9 cellular contexts compared by ENCODE assay signal in the genomic region with DNA sequence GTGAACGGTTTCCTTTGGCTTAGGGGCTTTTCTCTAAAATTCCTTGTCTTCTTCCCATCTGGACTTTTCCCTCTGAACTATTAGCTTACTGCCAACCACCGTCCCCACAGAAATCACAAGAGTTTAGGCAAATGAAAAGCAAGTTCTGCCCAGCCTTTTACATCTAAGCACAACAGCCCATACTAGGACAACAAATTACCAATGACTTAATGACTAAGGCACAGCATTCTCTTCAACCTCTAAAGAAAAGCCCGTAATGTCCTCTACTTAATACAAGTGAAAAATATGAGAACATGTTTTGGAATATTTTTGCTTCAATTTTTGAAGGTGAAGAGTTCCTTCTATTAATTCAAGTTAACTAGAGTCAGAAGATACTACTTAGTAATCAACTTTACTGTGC. TPM values are rescaled to one million over a fixed set of nuclear protein-coding genes. Genes with fewer than 3 reads are reported as not detected.
DNase-seq lines count a peak whose midpoint lies in the region; ATAC-seq, FAIRE-seq and TF ChIP-seq lines count a peak whose summit lies in the region.
"Had no signal": no experiment of that assay in that cellular context is flagged by ENCODE, and none has a peak within 500 bp of the region (broad histone marks: within the 10 kb centered on the region; RNA-seq: fewer than 3 reads in every experiment).

No MANE protein-coding gene starts in this region.

- ATAC-seq in GM19467 (IDR thresholded peaks at IDR 0.05; ENCODE audit: unreplicated experiment) (no peak), HG03139 (IDR thresholded peaks at IDR 0.05; ENCODE audit: unreplicated experiment) (no peak)

- FAIRE-seq in keratinocyte (lab: Jason Lieb, UNC): no peak

- H3K4me3 Mint-ChIP-seq in activated CD4-positive, alpha-beta T cell treated with anti-CD3 and anti-CD28 coated beads, Interleukin-2, amount 10 ng/mL, durations not matched to agents 7 days and 5 days: peak overlapping the region; percentile 96
- H3K4me3 Mint-ChIP-seq in activated naive CD8-positive, alpha-beta T cell treated with anti-CD3 and anti-CD28 coated beads for 36 hours: peak overlapping the region; percentile 97

- H3K27ac Mint-ChIP-seq in activated CD4-positive, alpha-beta T cell treated with anti-CD3 and anti-CD28 coated beads, Interleukin-2, amount 10 ng/mL, durations not matched to agents 7 days and 5 days: peak overlapping the region; percentile 98
- H3K27ac Mint-ChIP-seq in activated naive CD8-positive, alpha-beta T cell treated with anti-CD3 and anti-CD28 coated beads for 36 hours: peak overlapping the region; percentile 98

- TF ChIP-seq CTCF in keratinocyte (optimal IDR thresholded peaks at IDR 0.05 in 1 of 3, IDR thresholded peaks at IDR 0.05 in 1 of 3, conservative IDR thresholded peaks at IDR 0.05 in 1 of 3; ENCODE audit: extremely low read depth in 1 of 3, insufficient read depth in 2 of 3, low read length in 3 of 3) (no peak), testis (IDR thresholded peaks at IDR 0.05) (no peak)

- H3K27ac ChIP-seq in keratinocyte (ENCODE audit: control insufficient read depth, insufficient read depth, low read length) (peak overlapping the region; percentile 95), testis (peak overlapping the region; percentile 96 to 98)

- DNase-seq in activated CD4-positive, alpha-beta T cell treated with anti-CD3 and anti-CD28 coated beads, Interleukin-2, amount 10 ng/mL, durations not matched to agents 7 days and 5 days: no peak
- DNase-seq in activated CD4-positive, alpha-beta T cell treated with anti-CD3 and anti-CD28 coated beads, Interleukin-2, amount 50 U/mL, for 1 hour: no peak
- no peak for DNase-seq in activated naive CD8-positive, alpha-beta T cell treated with anti-CD3 and anti-CD28 coated beads for 36 hours
- DNase-seq in keratinocyte (ENCODE audit: low read depth, low spot score): no peak
- no peak for DNase-seq in testis
- DNase-seq in amniotic stem cell (lab: John Stamatoyannopoulos, UW): no peak
- DNase-seq: COR-L47 had no signal

- H3K4me1 ChIP-seq in keratinocyte (ENCODE audit: control insufficient read depth, extremely low read depth, insufficient read depth, low read length): peaks cover 22% of the 10 kb centered on the region
- H3K4me1 ChIP-seq in testis: peaks cover 26% of the 10 kb centered on the region

- H3K27me3 Mint-ChIP-seq in activated CD4-positive, alpha-beta T cell treated with anti-CD3 and anti-CD28 coated beads, Interleukin-2, amount 10 ng/mL, durations not matched to agents 7 days and 5 days: no peaks in the 10 kb centered on the region
- no peaks in the 10 kb centered on the region for H3K27me3 Mint-ChIP-seq in activated naive CD8-positive, alpha-beta T cell treated with anti-CD3 and anti-CD28 coated beads for 36 hours

- H3K9me3 Mint-ChIP-seq in activated CD4-positive, alpha-beta T cell treated with anti-CD3 and anti-CD28 coated beads, Interleukin-2, amount 10 ng/mL, durations not matched to agents 7 days and 5 days: no peaks in the 10 kb centered on the region
- no peaks in the 10 kb centered on the region for H3K9me3 Mint-ChIP-seq in activated naive CD8-positive, alpha-beta T cell treated with anti-CD3 and anti-CD28 coated beads for 36 hours

- H3K9me3 ChIP-seq in keratinocyte (ENCODE audit: control insufficient read depth, low read depth, low read length) (no peaks in the 10 kb centered on the region), testis (no peaks in the 10 kb centered on the region)

- peaks cover 1% of the 10 kb centered on the region for H3K36me3 Mint-ChIP-seq in activated CD4-positive, alpha-beta T cell treated with anti-CD3 and anti-CD28 coated beads, Interleukin-2, amount 10 ng/mL, durations not matched to agents 7 days and 5 days (ENCODE audit: low read depth)
- peaks cover 12% of the 10 kb centered on the region for H3K36me3 Mint-ChIP-seq in activated naive CD8-positive, alpha-beta T cell treated with anti-CD3 and anti-CD28 coated beads for 36 hours

- WGBS in testis, 2 donors: 14 to 26% methylated on average over 3 of the region's 3 CpGs

- no peaks in the 10 kb centered on the region for H3K9me1 ChIP-seq in keratinocyte (ENCODE audit: control insufficient read depth, extremely low read depth, insufficient read depth, low read length)

- peaks cover 49% of the 10 kb centered on the region for H3K79me2 ChIP-seq in keratinocyte (ENCODE audit: control insufficient read depth, insufficient read depth, low read length)

- no peaks in the 10 kb centered on the region for H4K20me1 ChIP-seq in keratinocyte (ENCODE audit: control insufficient read depth, extremely low read depth, insufficient read depth, low read length)

- peak overlapping the region; percentile 93 for H3K9ac ChIP-seq in keratinocyte (ENCODE audit: control insufficient read depth, extremely low read depth, insufficient read depth, low read length)

- no peak for TF ChIP-seq POLR2A in testis (IDR thresholded peaks at IDR 0.05)

- H3K4me3 ChIP-seq in keratinocyte (ENCODE audit: control insufficient read depth in 2 of 3, extremely low read depth in 1 of 3, insufficient read depth in 2 of 3, low read depth in 1 of 3, low read length in 3 of 3) (peak overlapping the region; percentile 66 to 85 (median 82)), testis (peak overlapping the region; percentile 83 to 89)

- H3K27me3 ChIP-seq in keratinocyte (ENCODE audit: control insufficient read depth, extremely low read depth, insufficient read depth, low read length): no peaks in the 10 kb centered on the region
- H3K27me3 ChIP-seq in testis: no peaks in the 10 kb centered on the region

- dilution Hi-C loops in keratinocyte (cut with MboI; ENCODE audit: extremely low pct_ligation_motif_present, low sequenced_read_pairs): no loop called here

- CTCF ChIA-PET in activated CD4-positive, alpha-beta T cell treated with anti-CD3 and anti-CD28 coated beads, Interleukin-2, amount 10 ng/mL, durations not matched to agents 7 days and 5 days (lab: Charles Lee): no interaction called here

- peak overlapping the region; percentile 96 for H3K4me2 ChIP-seq in keratinocyte (ENCODE audit: control insufficient read depth, extremely low read depth, insufficient read depth, low read depth, low read length)

- intact Hi-C loops in testis (cut with DNase I; ENCODE audit: low total_unique reads): no loop called here

- POLR2A ChIA-PET in activated CD4-positive, alpha-beta T cell treated with anti-CD3 and anti-CD28 coated beads, Interleukin-2, amount 10 ng/mL, durations not matched to agents 7 days and 5 days (lab: Charles Lee): no interaction called here

- H2AFZ ChIP-seq in keratinocyte (ENCODE audit: control insufficient read depth, low read length): no peak overlapping the region

- H3K36me3 ChIP-seq in keratinocyte (ENCODE audit: control insufficient read depth in 2 of 2, extremely low read depth in 1 of 2, insufficient read depth in 2 of 2, low read length in 2 of 2) (no peaks in the 10 kb centered on the region), testis (ENCODE audit: low read depth, missing control alignments) (no peaks in the 10 kb centered on the region)

- peaks cover 42% of the 10 kb centered on the region for H3K4me1 Mint-ChIP-seq in activated CD4-positive, alpha-beta T cell treated with anti-CD3 and anti-CD28 coated beads, Interleukin-2, amount 10 ng/mL, durations not matched to agents 7 days and 5 days
- peaks cover 32% of the 10 kb centered on the region for H3K4me1 Mint-ChIP-seq in activated naive CD8-positive, alpha-beta T cell treated with anti-CD3 and anti-CD28 coated beads for 36 hours

RNA-seq across cellular contexts. Expression of gene ZBTB5, which starts 1.2 kb away (rescaled TPM):
- 10 to 100 TPM; 10.0 to 10.2 TPM for total RNA-seq in activated CD4-positive, alpha-beta T cell treated with anti-CD3 and anti-CD28 coated beads, Interleukin-2, amount 10 ng/mL, durations not matched to agents 7 days and 5 days
- 1 to 10 TPM; 7.0 to 7.6 TPM for total RNA-seq in activated naive CD8-positive, alpha-beta T cell treated with anti-CD3 and anti-CD28 coated beads for 36 hours
- polyA plus RNA-seq in keratinocyte (10.2 to 14.5 TPM (median 12.6 TPM) in 3 replicates), testis (ENCODE audit: insufficient read depth, low read depth, low replicate concordance) (20.4 TPM)
- 2.4 TPM for polyA plus RNA-seq in keratinocyte (2011; ENCODE audit: low read depth)
- polyA plus RNA-seq in keratinocyte (2011; cell fraction: cytosol; rRNA removed): 4.3 and 6.6 TPM in 2 replicates
- 26.9 and 29.8 TPM in 2 replicates for polyA plus RNA-seq in keratinocyte (2011; cell fraction: nucleus; rRNA removed)
- polyA plus RNA-seq in keratinocyte (2012; ENCODE audit: low replicate concordance): 5.5 and 8.6 TPM in 2 replicates
- polyA minus RNA-seq in keratinocyte: 11.8 to 26.2 TPM (median 22.9 TPM) in 3 replicates
- polyA minus RNA-seq in keratinocyte (2011; cell fraction: cytosol; rRNA and poly(A)+ RNA removed): 7.5 TPM
- 15.3 and 22.6 TPM in 2 replicates for polyA minus RNA-seq in keratinocyte (2011; cell fraction: nucleus; rRNA and poly(A)+ RNA removed)
- total RNA-seq in testis: 10 to 100 TPM; 28.4 to 33.8 TPM

RNA-seq across cellular contexts. Expression of gene POLR1E, which starts 21.7 kb away (rescaled TPM):
- total RNA-seq in activated CD4-positive, alpha-beta T cell treated with anti-CD3 and anti-CD28 coated beads, Interleukin-2, amount 10 ng/mL, durations not matched to agents 7 days and 5 days: 10 to 100 TPM; 35.8 to 36.3 TPM
- 10 to 100 TPM; 78.7 to 79.8 TPM for total RNA-seq in activated naive CD8-positive, alpha-beta T cell treated with anti-CD3 and anti-CD28 coated beads for 36 hours
- 31.8 to 44.4 TPM (median 39.9 TPM) in 3 replicates for polyA plus RNA-seq in keratinocyte
- 16.6 TPM for polyA plus RNA-seq in keratinocyte (2011; ENCODE audit: low read depth)
- polyA plus RNA-seq in keratinocyte (2011; cell fraction: cytosol; rRNA removed): 31.3 and 39.2 TPM in 2 replicates
- 35.0 and 36.3 TPM in 2 replicates for polyA plus RNA-seq in keratinocyte (2011; cell fraction: nucleus; rRNA removed)
- 14.2 and 31.6 TPM in 2 replicates for polyA plus RNA-seq in keratinocyte (2012; ENCODE audit: low replicate concordance)
- polyA minus RNA-seq in keratinocyte: 17.7 to 38.9 TPM (median 22.4 TPM) in 3 replicates
- 18.4 TPM for polyA minus RNA-seq in keratinocyte (2011; cell fraction: cytosol; rRNA and poly(A)+ RNA removed)
- polyA minus RNA-seq in keratinocyte (2011; cell fraction: nucleus; rRNA and poly(A)+ RNA removed): 14.5 and 25.7 TPM in 2 replicates
- 10 to 100 TPM; 18.6 to 23.8 TPM for total RNA-seq in testis
- polyA plus RNA-seq in testis (ENCODE audit: insufficient read depth, low read depth, low replicate concordance): 20.6 TPM

RNA-seq across cellular contexts. Expression of gene GRHPR, which starts 41.5 kb away (rescaled TPM):
- total RNA-seq in activated CD4-positive, alpha-beta T cell treated with anti-CD3 and anti-CD28 coated beads, Interleukin-2, amount 10 ng/mL, durations not matched to agents 7 days and 5 days: 10 to 100 TPM; 49.8 to 53.7 TPM
- 10 to 100 TPM; 79.5 to 82.0 TPM for total RNA-seq in activated naive CD8-positive, alpha-beta T cell treated with anti-CD3 and anti-CD28 coated beads for 36 hours
- 116 to 173 TPM (median 130 TPM) in 3 replicates for polyA plus RNA-seq in keratinocyte
- 61.1 TPM for polyA plus RNA-seq in keratinocyte (2011; ENCODE audit: low read depth)
- 97.8 and 143 TPM in 2 replicates for polyA plus RNA-seq in keratinocyte (2011; cell fraction: cytosol; rRNA removed)
- 123 and 141 TPM in 2 replicates for polyA plus RNA-seq in keratinocyte (2011; cell fraction: nucleus; rRNA removed)
- 77.0 and 120 TPM in 2 replicates for polyA plus RNA-seq in keratinocyte (2012; ENCODE audit: low replicate concordance)
- polyA minus RNA-seq in keratinocyte: 69.6 to 160 TPM (median 131 TPM) in 3 replicates
- polyA minus RNA-seq in keratinocyte (2011; cell fraction: cytosol; rRNA and poly(A)+ RNA removed): 83.5 TPM
- 41.9 and 43.0 TPM in 2 replicates for polyA minus RNA-seq in keratinocyte (2011; cell fraction: nucleus; rRNA and poly(A)+ RNA removed)
- total RNA-seq in testis: 100 to 1,000 TPM; 195 to 262 TPM
- 130 TPM for polyA plus RNA-seq in testis (ENCODE audit: insufficient read depth, low read depth, low replicate concordance)
